ENCODE assay signal across 1 cellular context in genomic region chr21:15695241-15695640, GRCh38.
TF ChIP-seq lines count a peak whose summit lies in the region.

No MANE protein-coding gene starts in this region.

TF ChIP-seq in IMR-90, 13 proteins besides CTCF, POLR2A, EP300 and RAD21 (continued from another document):
- TF ChIP-seq USF2 (IDR thresholded peaks at IDR 0.05; ENCODE audit: low read depth, low read length) = no peak
- TF ChIP-seq CHD1 (IDR thresholded peaks at IDR 0.05; ENCODE audit: low read depth, low read length) = no peak
- no peak for TF ChIP-seq MAFK (IDR thresholded peaks at IDR 0.05; ENCODE audit: low read depth, low read length)
- TF ChIP-seq MXI1 (IDR thresholded peaks at IDR 0.05; ENCODE audit: borderline replicate concordance, low read depth, low read length) = no peak
- no peak for TF ChIP-seq MAZ (IDR thresholded peaks at IDR 0.05; ENCODE audit: borderline replicate concordance, low read depth, low read length)
- no peak for TF ChIP-seq FOS (IDR thresholded peaks at IDR 0.05; ENCODE audit: low read depth, low read length)
- no peak for TF ChIP-seq BHLHE40 (IDR thresholded peaks at IDR 0.05; ENCODE audit: low read depth, low read length)
- TF ChIP-seq RCOR1 (IDR thresholded peaks at IDR 0.05; ENCODE audit: insufficient replicate concordance, low read length) = no peak
